Comparison of ENCODE assay signal across 11 cellular contexts in genomic region chr13:73168226-73168992, GRCh38.
DNase-seq lines count a peak whose midpoint lies in the region; ATAC-seq, FAIRE-seq and TF ChIP-seq lines count a peak whose summit lies in the region.
"Had no signal": no experiment of that assay in that cellular context is flagged by ENCODE, and none has a peak within 500 bp of the region (broad histone marks: within the 10 kb centered on the region; RNA-seq: fewer than 3 reads in every experiment).

No MANE protein-coding gene starts in this region.

- no peak for DNase-seq in H54 (ENCODE audit: insufficient read length, low spot score)
- DNase-seq in NCI-H526 treated with DMSO at 0.1 percent for 48 hours (lab: John Stamatoyannopoulos, UW): peak; percentile 52
- no peak for DNase-seq in H1 (ENCODE audit: low read depth in 1 of 2, low spot score in 2 of 2)
- no peak for DNase-seq in neuronal stem cell (ENCODE audit: low spot score)
- DNase-seq in central memory CD4-positive, alpha-beta T cell: no peak
- DNase-seq in SHP77 treated with DMSO at 0.1 percent for 48 hours (lab: John Stamatoyannopoulos, UW): no peak
- DNase-seq in activated naive CD4-positive, alpha-beta T cell treated with Interleukin-2 at 50 U/mL for 16 hours: no peak
- DNase-seq: CD4-positive, alpha-beta T cell; NCI-H2107; testis had no signal

- no peak overlapping the region for H3K27ac ChIP-seq in H1 (ENCODE audit: low read depth, low read length)
- H3K27ac ChIP-seq in neuronal stem cell (replicated peaks; ENCODE audit: low read length): no peak overlapping the region
- H3K27ac ChIP-seq: testis had no signal

- TF ChIP-seq POLR2A in H54 (IDR thresholded peaks at IDR 0.05; ENCODE audit: low read depth, low read length) (no peak), H1 (IDR thresholded peaks at IDR 0.05; ENCODE audit: control extremely low read depth in 1 of 2, low read depth in 2 of 2, low read length in 2 of 2) (no peak)

- H3K36me3 ChIP-seq in H1 (ENCODE audit: control insufficient read depth in 2 of 4, insufficient read depth in 4 of 4, low read length in 3 of 4) (no peaks in the 10 kb centered on the region), neuronal stem cell (replicated peaks in 1 of 2; ENCODE audit: control insufficient read depth in 2 of 2, insufficient read depth in 2 of 2, low read length in 2 of 2) (no peaks in the 10 kb centered on the region)

- no peaks in the 10 kb centered on the region for H3K23me2 ChIP-seq in H1 (ENCODE audit: low read depth, low read length)

- H3K79me1 ChIP-seq in H1 (ENCODE audit: low read depth, low read length) (no peaks in the 10 kb centered on the region), neuronal stem cell (ENCODE audit: low read depth, low read length) (no peaks in the 10 kb centered on the region)

- no peak for TF ChIP-seq CTCF in H1 (IDR thresholded peaks at IDR 0.05; ENCODE audit: control extremely low read depth in 1 of 3, insufficient read depth in 1 of 3, low read depth in 1 of 3, low read length in 3 of 3)

- H3K4me1 ChIP-seq in H1 (replicated peaks in 1 of 4; ENCODE audit: control insufficient read depth in 3 of 4, insufficient read depth in 4 of 4, low read length in 3 of 4) (peaks cover 0 to 8% (median 3%) of the 10 kb centered on the region in 4 experiments; a peak in 4 of 7 replicates), neuronal stem cell (ENCODE audit: control insufficient read depth in 2 of 2, insufficient read depth in 1 of 2, low read depth in 1 of 2, low read length in 2 of 2) (peaks cover 5 to 7% of the 10 kb centered on the region in 2 donors)
- H3K4me1 ChIP-seq: testis had no signal

- H2BK120ac ChIP-seq in H1 (replicated peaks; ENCODE audit: low read depth, low read length) (no peak overlapping the region), neuronal stem cell (ENCODE audit: low read depth, low read length) (no peak overlapping the region)

- TF ChIP-seq EP300 in H1 (IDR thresholded peaks at IDR 0.05; ENCODE audit: borderline replicate concordance in 1 of 2, low read depth in 2 of 2, low read length in 2 of 2): no peak

- peak; percentile 41 for FAIRE-seq in H54 (lab: Jason Lieb, UNC)
- FAIRE-seq in H1 (lab: Jason Lieb, UNC): no peak

- H3K56ac ChIP-seq in H1 (replicated peaks; ENCODE audit: insufficient read length, low read depth, low read length): no peak overlapping the region

- H3K23ac ChIP-seq in H1 (ENCODE audit: insufficient read length) (no peak overlapping the region), neuronal stem cell (ENCODE audit: low read depth, low read length, poor library complexity) (no peak overlapping the region)

- H2AFZ ChIP-seq in H1 (ENCODE audit: low read length) (peak overlapping the region; percentile 80; the same call in 1 of the 2 replicates), neuronal stem cell (ENCODE audit: low read length) (peak overlapping the region; percentile 57)

- CTCF ChIA-PET in H1 (lab: Charles Lee; ENCODE audit: partially characterized antibody): interaction anchor here (0.6 kb wide), 1 partner anchor 328 kb away, joined by 3 read pairs; no protein-coding TSS in a partner anchor

- H3K9me3 ChIP-seq in H1 (ENCODE audit: insufficient read depth in 2 of 2, low read depth in 1 of 2, low read length in 1 of 2): no peaks in the 10 kb centered on the region
- H3K9me3 ChIP-seq in neuronal stem cell (replicated peaks in 1 of 2; ENCODE audit: control insufficient read depth in 2 of 2, insufficient read depth in 1 of 2, low read depth in 1 of 2, low read length in 2 of 2): no peaks in the 10 kb centered on the region
- H3K9me3 ChIP-seq: testis had no signal

- H3K4me3 ChIP-seq in H1 (ENCODE audit: extremely low read depth in 1 of 4, insufficient read depth in 2 of 4, low read depth in 3 of 4, low read length in 4 of 4): no peak overlapping the region
- no peak overlapping the region for H3K4me3 ChIP-seq in neuronal stem cell (ENCODE audit: low read length in 2 of 2)
- H3K4me3 ChIP-seq: testis had no signal

- no peak overlapping the region for H2BK15ac ChIP-seq in H1 (ENCODE audit: low read length)
- no peak overlapping the region for H2BK15ac ChIP-seq in neuronal stem cell (ENCODE audit: low read length)

- H2AK5ac ChIP-seq in H1 (ENCODE audit: low read depth, low read length) (no peak overlapping the region), neuronal stem cell (ENCODE audit: low read depth, low read length) (no peak overlapping the region)

- no peak overlapping the region for H2BK20ac ChIP-seq in H1 (ENCODE audit: low read length)

- no peak for ATAC-seq in GM18858 (IDR thresholded peaks at IDR 0.05; ENCODE audit: unreplicated experiment)

- H3K27me3 ChIP-seq in H1 (replicated peaks in 1 of 4; ENCODE audit: control insufficient read depth in 3 of 4, extremely low read depth in 1 of 4, insufficient read depth in 3 of 4, low read length in 3 of 4): no peaks in the 10 kb centered on the region
- H3K27me3 ChIP-seq in neuronal stem cell (ENCODE audit: control insufficient read depth in 3 of 3, insufficient read depth in 3 of 3, low read depth in 1 of 3, low read length in 3 of 3): no peaks in the 10 kb centered on the region
- H3K27me3 ChIP-seq: testis had no signal

- POLR2A ChIA-PET in H1 (lab: Charles Lee; ENCODE audit: partially characterized antibody): no interaction called here

- no peak overlapping the region for H3K4ac ChIP-seq in H1 (replicated peaks; ENCODE audit: insufficient read length, low read depth, low read length)
- no peak overlapping the region for H3K4ac ChIP-seq in neuronal stem cell (ENCODE audit: low read length)

- no peak overlapping the region for H4K5ac ChIP-seq in H1 (ENCODE audit: insufficient read length, low read depth, low read length)

- H3K9ac ChIP-seq in H1 (replicated peaks in 1 of 4; ENCODE audit: extremely low read depth in 1 of 4, low read depth in 3 of 4, low read length in 3 of 4): no peak overlapping the region
- no peak overlapping the region for H3K9ac ChIP-seq in neuronal stem cell (ENCODE audit: low read depth, low read length, poor library complexity)

- no peak overlapping the region for H4K8ac ChIP-seq in H1 (ENCODE audit: extremely low read depth, insufficient read depth, low read length)
- no peak overlapping the region for H4K8ac ChIP-seq in neuronal stem cell (ENCODE audit: low read depth, low read length)

- H2BK12ac ChIP-seq in H1 (ENCODE audit: low read depth, low read length) (no peak overlapping the region), neuronal stem cell (ENCODE audit: low read length) (no peak overlapping the region)

- H2BK5ac ChIP-seq in H1 (ENCODE audit: low read depth, low read length) (no peak overlapping the region), neuronal stem cell (ENCODE audit: low read length) (no peak overlapping the region)

- H4K20me1 ChIP-seq in H1 (replicated peaks in 1 of 2; ENCODE audit: control insufficient read depth in 1 of 2, insufficient read depth in 2 of 2, low read length in 2 of 2): no peaks in the 10 kb centered on the region

- H4K91ac ChIP-seq in H1 (replicated peaks; ENCODE audit: insufficient read length, low read length) (no peak overlapping the region), neuronal stem cell (ENCODE audit: low read depth, low read length, poor library complexity) (no peak overlapping the region)

- TF ChIP-seq RAD21 in H1 (IDR thresholded peaks at IDR 0.05 in 1 of 2, conservative IDR thresholded peaks at IDR 0.05 in 1 of 2; ENCODE audit: low read depth in 2 of 2, low read length in 2 of 2): no peak

- H3K18ac ChIP-seq in H1 (ENCODE audit: extremely low read depth, low read length) (no peak overlapping the region), neuronal stem cell (ENCODE audit: low read length) (no peak overlapping the region)

- WGBS in H1 (ENCODE audit: extremely low coverage in 1 of 2, insufficient coverage in 1 of 2, insufficient read length in 1 of 2, insufficient replicate concordance in 2 of 2, low coverage in 1 of 2, low lambda C conversion rate in 2 of 2, missing lambda C conversion rate in 1 of 2), 2 experiments: 69% methylated on average over 1 of the region's 1 CpG; no CpG with 5 or more reads in 1 of the 2 experiments
- WGBS in neuronal stem cell (ENCODE audit: extremely low coverage in 2 of 2, insufficient read length in 2 of 2, insufficient replicate concordance in 1 of 2), 2 donors: no CpG with 5 or more reads among the region's 1 CpG

- no peak overlapping the region for H3K4me2 ChIP-seq in H1 (ENCODE audit: insufficient read depth in 1 of 2, low read depth in 2 of 2, low read length in 2 of 2)
- H3K4me2 ChIP-seq in neuronal stem cell (ENCODE audit: insufficient read depth, low read length, poor library complexity, severe bottlenecking): no peak overlapping the region

- no peaks in the 10 kb centered on the region for H3K79me2 ChIP-seq in H1 (ENCODE audit: control insufficient read depth in 1 of 2, insufficient read depth in 2 of 2, low read length in 2 of 2)

- H3K14ac ChIP-seq in H1 (ENCODE audit: insufficient read length): no peak overlapping the region
- H3K14ac ChIP-seq in neuronal stem cell (ENCODE audit: low read length): no peak overlapping the region

TF ChIP-seq in H1, 55 proteins besides CTCF, POLR2A, EP300 and RAD21:
- TF ChIP-seq, protein P1, sequence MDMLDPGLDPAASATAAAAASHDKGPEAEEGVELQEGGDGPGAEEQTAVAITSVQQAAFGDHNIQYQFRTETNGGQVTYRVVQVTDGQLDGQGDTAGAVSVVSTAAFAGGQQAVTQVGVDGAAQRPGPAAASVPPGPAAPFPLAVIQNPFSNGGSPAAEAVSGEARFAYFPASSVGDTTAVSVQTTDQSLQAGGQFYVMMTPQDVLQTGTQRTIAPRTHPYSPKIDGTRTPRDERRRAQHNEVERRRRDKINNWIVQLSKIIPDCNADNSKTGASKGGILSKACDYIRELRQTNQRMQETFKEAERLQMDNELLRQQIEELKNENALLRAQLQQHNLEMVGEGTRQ (IDR thresholded peaks at IDR 0.05; ENCODE audit: low read length): no peak
- no peak for TF ChIP-seq NANOG (IDR thresholded peaks at IDR 0.05; ENCODE audit: insufficient read depth, low read depth, low read length, poor library complexity, severe bottlenecking)
- TF ChIP-seq TEAD4 (IDR thresholded peaks at IDR 0.05; ENCODE audit: low read depth, low read length): no peak
- no peak for TF ChIP-seq CHD1 (IDR thresholded peaks at IDR 0.05; ENCODE audit: low read depth, low read length)
- TF ChIP-seq BACH1 (IDR thresholded peaks at IDR 0.05; ENCODE audit: low read length): no peak
- TF ChIP-seq ASH2L (IDR thresholded peaks at IDR 0.05; ENCODE audit: low read length): no peak
- TF ChIP-seq RFX5 (IDR thresholded peaks at IDR 0.05; ENCODE audit: borderline replicate concordance, low read depth, low read length): no peak
- TF ChIP-seq BRCA1 (IDR thresholded peaks at IDR 0.05; ENCODE audit: low read depth, low read length): no peak
- TF ChIP-seq ATF3 (IDR thresholded peaks at IDR 0.05; ENCODE audit: insufficient read depth, low read depth, low read length): no peak
